ENCODE assay signal across 16 cellular contexts in genomic region chr10:119619215-119619614, GRCh38.
"Had no signal": no experiment of that assay in that cellular context is flagged by ENCODE, and none has a peak within 500 bp of the region (broad histone marks: within the 10 kb centered on the region; RNA-seq: fewer than 3 reads in every experiment).

No MANE protein-coding gene starts in this region.

- H3K36me3 ChIP-seq: ascending aorta, cardiac muscle cell, left lung, neural progenitor cell, ovary, tibial artery, uterus had no signal

- H2AFZ ChIP-seq: neural progenitor cell had no signal

- H3K4me2 ChIP-seq: neural progenitor cell, smooth muscle cell had no signal

- H3K4me3 ChIP-seq: ascending aorta, cardiac muscle cell, left lung, neural progenitor cell, ovary, smooth muscle cell, tibial artery, uterus had no signal

- ATAC-seq: activated naive CD8-positive, alpha-beta T cell treated with anti-CD3 and anti-CD28 coated beads, Interleukin-2, amount 50 U/mL, for 24 hours; left lung had no signal

- FAIRE-seq: islet of Langerhans had no signal

- H3K27ac ChIP-seq: ascending aorta, cardiac muscle cell, left lung, neural progenitor cell, ovary had no signal

- H3K27me3 ChIP-seq: ascending aorta, cardiac muscle cell, left lung, neural progenitor cell, ovary, tibial artery, uterus had no signal

- H3K9ac ChIP-seq: neural progenitor cell had no signal

- H3K9me3 ChIP-seq: ascending aorta, left lung, ovary, tibial artery, uterus had no signal

- H3K4me1 ChIP-seq: ascending aorta, neural progenitor cell, uterus had no signal

- DNase-seq: activated B cell treated with CpG ODN at 0.5 μM for 24 hours; activated CD4-positive, alpha-beta T cell treated with anti-CD3 and anti-CD28 coated beads, Interleukin-2, amount 10 ng/mL, durations not matched to agents 7 days and 5 days; activated CD8-positive, alpha-beta memory T cell treated with anti-CD3 and anti-CD28 coated beads for 24 hours; activated naive CD4-positive, alpha-beta T cell treated with Interleukin-2 at 50 U/mL for 16 hours; activated naive CD8-positive, alpha-beta T cell treated with anti-CD3 and anti-CD28 coated beads, Interleukin-2, amount 50 U/mL, for 24 hours; endodermal cell; left lung; ovary; retina had no signal
